In genomic region chr19:51810228-51810627, GRCh38 we compare ENCODE assay signal across 15 cellular contexts. TPM values are rescaled to one million over a fixed set of nuclear protein-coding genes. Genes with fewer than 3 reads are reported as not detected.
DNase-seq lines count a peak whose midpoint lies in the region; ATAC-seq and TF ChIP-seq lines count a peak whose summit lies in the region.
"Had no signal": no experiment of that assay in that cellular context is flagged by ENCODE, and none has a peak within 500 bp of the region (broad histone marks: within the 10 kb centered on the region; RNA-seq: fewer than 3 reads in every experiment).

No MANE protein-coding gene starts in this region.

- no peaks in the 10 kb centered on the region for H3K27me3 ChIP-seq in H9 (ENCODE audit: insufficient read depth, low read length)
- H3K27me3 ChIP-seq: cardiac muscle cell, esophagus squamous epithelium, MG63 had no signal

- DNase-seq in H9 (no peak), OCI-M1 (lab: John Stamatoyannopoulos, UW) (peak; percentile 58), fibroblast of mammary gland (ENCODE audit: low read depth) (peak; percentile 10), NCI-H2029 treated with DMSO at 0.1 percent for 48 hours (lab: John Stamatoyannopoulos, UW) (no peak), caudate nucleus (lab: John Stamatoyannopoulos, UW) (no peak), NCI-H2196 treated with DMSO at 0.1 percent for 48 hours (lab: John Stamatoyannopoulos, UW; ENCODE audit: unreplicated experiment) (no peak)
- no peak for DNase-seq in stimulated activated naive CD8-positive, alpha-beta T cell treated with anti-CD3 and anti-CD28 coated beads, Interleukin-15, Interleukin-2, amounts not matched to agents 100 U/mL and 50 U/mL, for 24 hours
- DNase-seq: activated CD4-positive, alpha-beta memory T cell treated with anti-CD3 and anti-CD28 coated beads for 36 hours; esophagus squamous epithelium; MG63; stimulated activated CD4-positive, alpha-beta T cell treated with anti-CD3 and anti-CD28 coated beads, Interleukin-4, amount 100 ng/mL, for 4 hours had no signal

- H3K27me3 Mint-ChIP-seq in H9 (ENCODE audit: low read depth) = no peaks in the 10 kb centered on the region
- H3K27me3 Mint-ChIP-seq: activated CD4-positive, alpha-beta memory T cell treated with anti-CD3 and anti-CD28 coated beads for 36 hours had no signal

- no peak overlapping the region for H3K56ac ChIP-seq in H9 (ENCODE audit: insufficient read length, low read depth, low read length)

- H3K14ac ChIP-seq in H9 (ENCODE audit: insufficient read depth, low read length) = no peak overlapping the region

- H3K9me3 ChIP-seq in H9 (ENCODE audit: control insufficient read depth, low read depth, low read length) = peaks cover 4% of the 10 kb centered on the region
- H3K9me3 ChIP-seq: esophagus squamous epithelium, MG63 had no signal

- no peak overlapping the region for H3K9ac ChIP-seq in H9 (ENCODE audit: extremely low read depth, insufficient read length, low read length)

- no peak overlapping the region for H2BK12ac ChIP-seq in H9 (ENCODE audit: insufficient read length, low read depth, low read length)

- H3K27ac ChIP-seq in C4-2B (no peak overlapping the region), H9 (ENCODE audit: insufficient read length, low read depth, low read length) (no peak overlapping the region), caudate nucleus (ENCODE audit: low read depth, low read length) (no peak overlapping the region)
- H3K27ac ChIP-seq: cardiac muscle cell, esophagus squamous epithelium had no signal

- ATAC-seq in stimulated activated naive CD8-positive, alpha-beta T cell treated with anti-CD3 and anti-CD28 coated beads, Interleukin-15, Interleukin-2, amounts not matched to agents 100 U/mL and 50 U/mL, for 24 hours = no peak

- no peak overlapping the region for H3T11ph ChIP-seq in H9 (ENCODE audit: low read length)

- no peak overlapping the region for H4K5ac ChIP-seq in H9 (ENCODE audit: insufficient read length, low read depth, low read length)

- no peaks in the 10 kb centered on the region for H3K4me1 ChIP-seq in H9 (ENCODE audit: insufficient read depth, low read length)
- H3K4me1 ChIP-seq: esophagus squamous epithelium had no signal

- no peak overlapping the region for H2BK120ac ChIP-seq in H9 (ENCODE audit: low read depth, low read length, poor library complexity, severe bottlenecking)

- H2AK5ac ChIP-seq in H9 (ENCODE audit: insufficient read length, low read length) = no peak overlapping the region

- H3K4me3 Mint-ChIP-seq in H9 = no peak overlapping the region
- H3K4me3 Mint-ChIP-seq: activated CD4-positive, alpha-beta memory T cell treated with anti-CD3 and anti-CD28 coated beads for 36 hours; T-helper 1 cell treated with Interleukin-12 subunit alpha and Interleukin-12 subunit beta and Interleukin-4 antibody, amounts not matched to agents 30 μg/mL and 1 μg/mL, for 36 hours had no signal

- H3K23ac ChIP-seq in H9 (ENCODE audit: insufficient read length, low read depth, low read length) = no peak overlapping the region

- H3K79me1 ChIP-seq in H9 (ENCODE audit: insufficient read depth, low read depth, low read length, poor library complexity, severe bottlenecking) = no peaks in the 10 kb centered on the region

- peaks cover 8 to 36% (median 13%) of the 10 kb centered on the region in 3 experiments; a peak in 6 of 7 replicates for H3K36me3 Mint-ChIP-seq in H9 (ENCODE audit: insufficient read depth in 1 of 3, low read depth in 3 of 3)

- WGBS in H9 (ENCODE audit: extremely low coverage, insufficient read length, low lambda C conversion rate) = no CpG with 5 or more reads among the region's 7 CpGs

- peaks cover 0 to 18% of the 10 kb centered on the region in 2 experiments; a peak in 2 of 4 replicates for H3K4me1 Mint-ChIP-seq in H9

- no peaks in the 10 kb centered on the region for H3K79me2 ChIP-seq in H9 (ENCODE audit: insufficient read depth, low read length)

- H3K4me2 ChIP-seq in H9 (ENCODE audit: insufficient read depth, insufficient read length, low read length) = no peak overlapping the region

- H2BK15ac ChIP-seq in H9 (ENCODE audit: low read depth, low read length) = no peak overlapping the region

- H3K9me3 Mint-ChIP-seq in H9 = peaks cover 89 to 91% of the 10 kb centered on the region in 2 experiments

- no peak overlapping the region for H3K4me3 ChIP-seq in fibroblast of mammary gland (ENCODE audit: control insufficient read depth, low read depth, low read length)
- H3K4me3 ChIP-seq: cardiac muscle cell, esophagus squamous epithelium, MG63 had no signal

- H3K23me2 ChIP-seq in H9 (ENCODE audit: insufficient read length, low read depth, low read length, poor library complexity, severe bottlenecking) = no peaks in the 10 kb centered on the region

- H3K18ac ChIP-seq in H9 (ENCODE audit: insufficient read length, low read depth, low read length) = no peak overlapping the region

- no peaks in the 10 kb centered on the region for H4K20me1 ChIP-seq in H9 (ENCODE audit: control insufficient read depth, insufficient read depth, insufficient read length)

- H3K27ac Mint-ChIP-seq in H9 = no peak overlapping the region
- H3K27ac Mint-ChIP-seq: activated CD4-positive, alpha-beta memory T cell treated with anti-CD3 and anti-CD28 coated beads for 36 hours; T-helper 1 cell treated with Interleukin-12 subunit alpha and Interleukin-12 subunit beta and Interleukin-4 antibody, amounts not matched to agents 30 μg/mL and 1 μg/mL, for 36 hours had no signal

- H4K8ac ChIP-seq in H9 (replicated peaks; ENCODE audit: insufficient read length, low read depth, low read length) = no peak overlapping the region

- TF ChIP-seq CTCF in C4-2B (conservative IDR thresholded peaks at IDR 0.05) (peak; percentile 67), H9 (conservative IDR thresholded peaks at IDR 0.05) (peak; percentile 30; the same call in 2 of the 3 replicates), fibroblast of mammary gland (conservative IDR thresholded peaks at IDR 0.05; ENCODE audit: control insufficient read depth, insufficient read depth, low read depth, low read length) (no peak)

- H4K91ac ChIP-seq in H9 (ENCODE audit: insufficient read length, low read depth, low read length) = no peak overlapping the region

- no peak overlapping the region for H2AFZ ChIP-seq in H9 (ENCODE audit: low read length)

- no peak overlapping the region for H2BK5ac ChIP-seq in H9 (ENCODE audit: insufficient read length, low read length)

- no peak overlapping the region for H2BK20ac ChIP-seq in H9 (ENCODE audit: low read depth, low read length, poor library complexity, severe bottlenecking)

- no peak overlapping the region for H3K4ac ChIP-seq in H9 (ENCODE audit: low read depth, low read length)

RNA-seq across cellular contexts. Expression of gene FPR3, which starts 15.3 kb away (rescaled TPM):
- total RNA-seq in H9 (2021) = not detected in 2 replicates
- total RNA-seq: activated CD4-positive, alpha-beta memory T cell treated with anti-CD3 and anti-CD28 coated beads for 36 hours; cardiac muscle cell; renal cortical epithelial cell had no signal

RNA-seq across cellular contexts. Expression of gene FPR2, which starts 49.2 kb away (rescaled TPM):
- total RNA-seq in H9 (2021) = not detected in 2 replicates
- total RNA-seq: activated CD4-positive, alpha-beta memory T cell treated with anti-CD3 and anti-CD28 coated beads for 36 hours; cardiac muscle cell had no signal

RNA-seq across cellular contexts. Expression of gene FPR1, which starts 58.5 kb away (rescaled TPM):
- total RNA-seq in H9 (2021) = not detected in 2 replicates
- total RNA-seq: activated CD4-positive, alpha-beta memory T cell treated with anti-CD3 and anti-CD28 coated beads for 36 hours; cardiac muscle cell had no signal

Comparison
In these comparisons a context has a peak if more than half of its experiments do, and no peak if none do; other contexts are left out.
1. DNase-seq: peak in OCI-M1 (single experiment) and fibroblast of mammary gland (single experiment); none in H9 (single experiment), NCI-H2029 treated with DMSO at 0.1 percent for 48 hours (single experiment), caudate nucleus (0 of 61), stimulated activated naive CD8-positive, alpha-beta T cell treated with anti-CD3 and anti-CD28 coated beads, Interleukin-15, Interleukin-2, amounts not matched to agents 100 U/mL and 50 U/mL, for 24 hours (single experiment) and NCI-H2196 treated with DMSO at 0.1 percent for 48 hours (single experiment).